In genomic region chr6:11769816-11770545, GRCh38 we compare ENCODE assay signal across 7 cellular contexts. TPM values are rescaled to one million over a fixed set of nuclear protein-coding genes. Genes with fewer than 3 reads are reported as not detected.
DNase-seq lines count a peak whose midpoint lies in the region; ATAC-seq and TF ChIP-seq lines count a peak whose summit lies in the region.

No MANE protein-coding gene starts in this region.

- no peak overlapping the region for H3K4me3 Mint-ChIP-seq in stimulated activated memory B cell treated with anti-CD40 and anti-IgM and Interleukin-4, amounts not matched to agents 10 μg/mL and 1 μg/mL and 100 μg/mL, for 72 hours

- H3K9me3 Mint-ChIP-seq in stimulated activated memory B cell treated with anti-CD40 and anti-IgM and Interleukin-4, amounts not matched to agents 10 μg/mL and 1 μg/mL and 100 μg/mL, for 72 hours: no peaks in the 10 kb centered on the region

- H3K79me2 ChIP-seq in PC-9 (ENCODE audit: low read depth): peaks cover 6% of the 10 kb centered on the region; the same call in 1 of the 2 replicates
- no peaks in the 10 kb centered on the region for H3K79me2 ChIP-seq in hepatocyte

- no peaks in the 10 kb centered on the region for H3K36me3 ChIP-seq in PC-9 (ENCODE audit: low read depth)
- no peaks in the 10 kb centered on the region for H3K36me3 ChIP-seq in hepatocyte (replicated peaks; ENCODE audit: insufficient read depth, low read depth)

- peak overlapping the region; percentile 86 for H3K4me2 ChIP-seq in PC-9
- peak overlapping the region; percentile 18 for H3K4me2 ChIP-seq in hepatocyte

- H3F3A ChIP-seq in PC-9 (ENCODE audit: insufficient read depth, low read depth): peaks cover 74% of the 10 kb centered on the region

- TF ChIP-seq CTCF in PC-9 (conservative IDR thresholded peaks at IDR 0.05): 0 out of 2 replicates have a peak, but pooled peaks have one; percentile 17
- TF ChIP-seq CTCF in hepatocyte (IDR thresholded peaks at IDR 0.05; ENCODE audit: poor library complexity): no peak

- BruUV-seq in PC-9 (replicated peaks; lab: Mats Ljungman, UMichigan): no TSS peak

- DNase-seq in HT-29 (ENCODE audit: low spot score): peak; percentile 48
- peak; percentile 43 to 82 for DNase-seq in PC-9
- DNase-seq in hepatocyte (ENCODE audit: low spot score): no peak
- DNase-seq in COLO668 (lab: John Stamatoyannopoulos, UW; ENCODE audit: unreplicated experiment): no peak
- DNase-seq in NK-92 (lab: John Stamatoyannopoulos, UW; ENCODE audit: unreplicated experiment): no peak
- DNase-seq in activated CD4-positive, alpha-beta T cell treated with anti-CD3 and anti-CD28 coated beads, Interleukin-2, amount 50 U/mL, for 48 hours: no peak

- ATAC-seq in stimulated activated memory B cell treated with anti-CD40 and anti-IgM and Interleukin-4, amounts not matched to agents 10 μg/mL and 1 μg/mL and 100 μg/mL, for 72 hours: no peak

- peaks cover 37% of the 10 kb centered on the region for H3K27me3 Mint-ChIP-seq in stimulated activated memory B cell treated with anti-CD40 and anti-IgM and Interleukin-4, amounts not matched to agents 10 μg/mL and 1 μg/mL and 100 μg/mL, for 72 hours

- intact Hi-C loops in PC-9 (cut with micrococcal nuclease; ENCODE audit: unreplicated experiment): loop anchor here (2.0 to 10.0 kb wide), 7 partner anchors 68 to 837 kb away; no protein-coding TSS in a partner anchor

- no peaks in the 10 kb centered on the region for H4K20me1 ChIP-seq in PC-9 (ENCODE audit: insufficient read depth)
- H4K20me1 ChIP-seq in hepatocyte (ENCODE audit: insufficient read depth, poor library complexity, severe bottlenecking): no peaks in the 10 kb centered on the region

- peak overlapping the region; percentile 8 for H3K27ac Mint-ChIP-seq in stimulated activated memory B cell treated with anti-CD40 and anti-IgM and Interleukin-4, amounts not matched to agents 10 μg/mL and 1 μg/mL and 100 μg/mL, for 72 hours

- H3K4me1 ChIP-seq in PC-9 (replicated peaks; ENCODE audit: insufficient read depth) (peaks cover 91% of the 10 kb centered on the region), hepatocyte (ENCODE audit: insufficient read depth) (peaks cover 20% of the 10 kb centered on the region)

- H3K36me3 Mint-ChIP-seq in stimulated activated memory B cell treated with anti-CD40 and anti-IgM and Interleukin-4, amounts not matched to agents 10 μg/mL and 1 μg/mL and 100 μg/mL, for 72 hours: no peaks in the 10 kb centered on the region

- H3K9me2 ChIP-seq in PC-9 (ENCODE audit: insufficient read depth) (no peaks in the 10 kb centered on the region), hepatocyte (replicated peaks; ENCODE audit: insufficient read depth) (no peaks in the 10 kb centered on the region)

- H3K4me3 ChIP-seq in PC-9 (peak overlapping the region; percentile 51), hepatocyte (no peak overlapping the region)

- H3K9me3 ChIP-seq in PC-9 (ENCODE audit: insufficient read depth, low read depth) (no peaks in the 10 kb centered on the region), hepatocyte (ENCODE audit: low read depth) (no peaks in the 10 kb centered on the region)

- H3K27ac ChIP-seq in PC-9 (peak overlapping the region; percentile 98), hepatocyte (peak overlapping the region; percentile 68)

- H3K4me1 Mint-ChIP-seq in stimulated activated memory B cell treated with anti-CD40 and anti-IgM and Interleukin-4, amounts not matched to agents 10 μg/mL and 1 μg/mL and 100 μg/mL, for 72 hours: peaks cover 22% of the 10 kb centered on the region

- WGBS in hepatocyte (ENCODE audit: low lambda C conversion rate, missing lambda C conversion rate): 40% methylated on average over 11 of the region's 11 CpGs

- H3K27me3 ChIP-seq in PC-9 (ENCODE audit: insufficient read depth, low read depth): no peaks in the 10 kb centered on the region
- H3K27me3 ChIP-seq in hepatocyte: no peaks in the 10 kb centered on the region

- POLR2A ChIA-PET in PC-9 (lab: Charles Lee; ENCODE audit: unreplicated experiment): interaction anchor here (0.5 to 0.7 kb wide), 3 partner anchors 123 to 1532 kb away, joined by 3 to 10 read pairs (median 6); partner anchors contain the start of gene HIVEP1

- peak overlapping the region; percentile 53 for H2AFZ ChIP-seq in PC-9
- peak overlapping the region; percentile 5 for H2AFZ ChIP-seq in hepatocyte

- CTCF ChIA-PET in PC-9 (lab: Charles Lee): interaction anchor here (1.0 kb wide), 1 partner anchor 518 kb away, joined by 6 read pairs; no protein-coding TSS in a partner anchor

RNA-seq across cellular contexts. Expression of gene ADTRP, which starts 8.6 kb away (rescaled TPM):
- 0.13 and 0.83 TPM in 2 replicates for total RNA-seq in HT-29 (2014; rRNA removed; shearing (Covaris generic))
- 4.1 and 7.9 TPM in 2 replicates for total RNA-seq in PC-9 (2021)
- 9.8 and 10.0 TPM in 2 replicates for total RNA-seq in hepatocyte
- polyA plus RNA-seq in hepatocyte: 3.6 and 4.1 TPM in 2 replicates

Comparison
In these comparisons a context has a peak if more than half of its experiments do, and no peak if none do; other contexts are left out.
1. DNase-seq: peak in HT-29 (single experiment) and PC-9 (2 of 2); none in hepatocyte (single experiment), COLO668 (single experiment), NK-92 (single experiment) and activated CD4-positive, alpha-beta T cell treated with anti-CD3 and anti-CD28 coated beads, Interleukin-2, amount 50 U/mL, for 48 hours (0 of 2).